17 cellular contexts compared by ENCODE assay signal in genomic region chr3:13557926-13558325, GRCh38. TPM values are rescaled to one million over a fixed set of nuclear protein-coding genes. Genes with fewer than 3 reads are reported as not detected.
DNase-seq lines count a peak whose midpoint lies in the region; ATAC-seq, FAIRE-seq and TF ChIP-seq lines count a peak whose summit lies in the region.
"Had no signal": no experiment of that assay in that cellular context is flagged by ENCODE, and none has a peak within 500 bp of the region (broad histone marks: within the 10 kb centered on the region; RNA-seq: fewer than 3 reads in every experiment).

No MANE protein-coding gene starts in this region.

- no peak for TF ChIP-seq CTCF in right atrium auricular region (IDR thresholded peaks at IDR 0.05)
- TF ChIP-seq CTCF in suprapubic skin (IDR thresholded peaks at IDR 0.05): no peak

- H3K9me3 Mint-ChIP-seq in naive thymus-derived CD8-positive, alpha-beta T cell: no peaks in the 10 kb centered on the region
- H3K9me3 Mint-ChIP-seq: HFFc6 had no signal

- no peak for FAIRE-seq in small intestine (lab: Jason Lieb, UNC)
- FAIRE-seq: GM18507 had no signal

- H3K36me3 ChIP-seq in right atrium auricular region: no peaks in the 10 kb centered on the region
- peaks cover 41% of the 10 kb centered on the region for H3K36me3 ChIP-seq in adipocyte (ENCODE audit: control insufficient read depth, insufficient read depth, low read length, severe bottlenecking)
- no peaks in the 10 kb centered on the region for H3K36me3 ChIP-seq in suprapubic skin
- H3K36me3 ChIP-seq in small intestine (ENCODE audit: control insufficient read depth in 2 of 2, insufficient read depth in 2 of 2, low read length in 2 of 2): no peaks in the 10 kb centered on the region
- H3K36me3 ChIP-seq: BLaER1 treated with 17β-estradiol and CSF1 and Interleukin-3, amounts not matched to agents 10 nM and 100 nM had no signal

- peak overlapping the region; percentile 70 for H3K9ac ChIP-seq in adipocyte (ENCODE audit: low read length)
- H3K9ac ChIP-seq: BLaER1 treated with 17β-estradiol and CSF1 and Interleukin-3, amounts not matched to agents 10 nM and 100 nM had no signal

- POLR2A ChIA-PET in naive thymus-derived CD8-positive, alpha-beta T cell (lab: Charles Lee): no interaction called here

- intact Hi-C loops in cardiac septum (cut with DNase I): no loop called here

- peaks cover 0 to 2% (median 0%) of the 10 kb centered on the region in 3 donors for H3K36me3 Mint-ChIP-seq in naive thymus-derived CD8-positive, alpha-beta T cell
- H3K36me3 Mint-ChIP-seq: CD4-positive, CD25-positive, alpha-beta regulatory T cell had no signal

- H3K27me3 Mint-ChIP-seq in naive thymus-derived CD8-positive, alpha-beta T cell: peaks cover 0 to 1% (median 0%) of the 10 kb centered on the region in 5 donors

- H3K4me1 ChIP-seq in right atrium auricular region (peaks cover 0 to 52% of the 10 kb centered on the region in 2 donors), adipocyte (ENCODE audit: control insufficient read depth, insufficient read depth, low read length) (peaks cover 78% of the 10 kb centered on the region), suprapubic skin (peaks cover 46% of the 10 kb centered on the region), small intestine (ENCODE audit: control insufficient read depth in 2 of 2, insufficient read depth in 1 of 2, low read depth in 1 of 2, low read length in 1 of 2) (no peaks in the 10 kb centered on the region)

- no peak for TF ChIP-seq POLR2A in suprapubic skin (IDR thresholded peaks at IDR 0.05)

- H3K9me3 ChIP-seq in right atrium auricular region (no peaks in the 10 kb centered on the region), adipocyte (ENCODE audit: control insufficient read depth, low read length) (no peaks in the 10 kb centered on the region), suprapubic skin (no peaks in the 10 kb centered on the region), small intestine (ENCODE audit: control insufficient read depth, low read depth) (no peaks in the 10 kb centered on the region)
- H3K9me3 ChIP-seq: BLaER1 treated with 17β-estradiol and CSF1 and Interleukin-3, amounts not matched to agents 10 nM and 100 nM had no signal

- H3K4me3 ChIP-seq in right atrium auricular region: no peak overlapping the region
- no peak overlapping the region for H3K4me3 ChIP-seq in adipocyte (ENCODE audit: low read length)
- H3K4me3 ChIP-seq in suprapubic skin: no peak overlapping the region
- H3K4me3 ChIP-seq in small intestine (ENCODE audit: low read depth in 1 of 2, low read length in 2 of 2): no peak overlapping the region
- H3K4me3 ChIP-seq: BLaER1 treated with 17β-estradiol and CSF1 and Interleukin-3, amounts not matched to agents 10 nM and 100 nM had no signal

- H3K27ac Mint-ChIP-seq in naive thymus-derived CD8-positive, alpha-beta T cell: peak overlapping the region in 8 of 10 donors; percentile 8 to 85 (median 52)
- H3K27ac Mint-ChIP-seq: CD4-positive, CD25-positive, alpha-beta regulatory T cell; HFFc6 had no signal

- no peak for DNase-seq in right atrium auricular region (ENCODE audit: low spot score)
- DNase-seq in cardiac septum (ENCODE audit: low spot score): no peak
- DNase-seq in adipocyte (ENCODE audit: low read depth): no peak
- DNase-seq in naive thymus-derived CD8-positive, alpha-beta T cell: no peak
- DNase-seq in suprapubic skin (ENCODE audit: low spot score in 2 of 2): no peak
- DNase-seq in small intestine: no peak
- no peak for DNase-seq in SKM-1 (lab: John Stamatoyannopoulos, UW; ENCODE audit: unreplicated experiment)
- DNase-seq: ACHN; CD4-positive, CD25-positive, alpha-beta regulatory T cell; DMS53; GOT3; HCEC 1CT; HFFc6; IMR-90 had no signal

- no peak for TF ChIP-seq EP300 in suprapubic skin (IDR thresholded peaks at IDR 0.05)

- H3K4me3 Mint-ChIP-seq in naive thymus-derived CD8-positive, alpha-beta T cell: peak overlapping the region in 1 of 10 donors; percentile 34
- H3K4me3 Mint-ChIP-seq: CD4-positive, CD25-positive, alpha-beta regulatory T cell; HFFc6 had no signal

- H3K4me1 Mint-ChIP-seq in naive thymus-derived CD8-positive, alpha-beta T cell: peaks cover 22 to 76% (median 55%) of the 10 kb centered on the region in 4 donors
- H3K4me1 Mint-ChIP-seq: CD4-positive, CD25-positive, alpha-beta regulatory T cell had no signal

- H3K27me3 ChIP-seq in right atrium auricular region (no peaks in the 10 kb centered on the region), adipocyte (replicated peaks; ENCODE audit: control insufficient read depth, insufficient read depth, low read length) (no peaks in the 10 kb centered on the region), suprapubic skin (no peaks in the 10 kb centered on the region), small intestine (ENCODE audit: control insufficient read depth in 2 of 2, insufficient read depth in 2 of 2, low read length in 2 of 2) (no peaks in the 10 kb centered on the region)
- H3K27me3 ChIP-seq: BLaER1 treated with 17β-estradiol and CSF1 and Interleukin-3, amounts not matched to agents 10 nM and 100 nM had no signal

- no peak for ATAC-seq in naive thymus-derived CD8-positive, alpha-beta T cell
- ATAC-seq in HG03039 (IDR thresholded peaks at IDR 0.05; ENCODE audit: unreplicated experiment): no peak

- WGBS in suprapubic skin: 65% methylated on average over 11 of the region's 11 CpGs
- WGBS in small intestine, 3 donors: 83 to 91% (median 89%) methylated on average over 11 of the region's 11 CpGs

- H3K27ac ChIP-seq in right atrium auricular region: peak overlapping the region; percentile 28 to 29
- peak overlapping the region; percentile 61 for H3K27ac ChIP-seq in suprapubic skin
- H3K27ac ChIP-seq in small intestine (ENCODE audit: low read depth in 1 of 2, low read length in 1 of 2): no peak overlapping the region

RNA-seq across cellular contexts. Expression of gene FBLN2, which starts 9.0 kb away (rescaled TPM):
- 100 to 1,000 TPM; 122 to 185 TPM for total RNA-seq in right atrium auricular region
- 64.6 TPM for total RNA-seq in cardiac septum
- total RNA-seq in naive thymus-derived CD8-positive, alpha-beta T cell: 1 to 10 TPM; 6.3 to 9.5 TPM
- polyA plus RNA-seq in naive thymus-derived CD8-positive, alpha-beta T cell: 10 to 100 TPM; 15.8 to 33.7 (median 20.3) TPM
- total RNA-seq in suprapubic skin: 10 to 100 TPM; 25.3 to 93.8 (median 47.6) TPM
- polyA plus RNA-seq in small intestine: 10 to 100 TPM in 1 of 3 donors, 1 to 10 TPM in 1, under 1 TPM in 1; 0.45 to 30.8 (median 1.9) TPM
- total RNA-seq: CD4-positive, CD25-positive, alpha-beta regulatory T cell had no signal
- polyA plus RNA-seq: CD4-positive, CD25-positive, alpha-beta regulatory T cell had no signal

Comparison
In these comparisons a context has a peak if more than half of its experiments do, and no peak if none do; other contexts are left out.
1. H3K27ac ChIP-seq: peak in right atrium auricular region (2 of 2) and suprapubic skin (single experiment); none in small intestine (0 of 2).